20 cellular contexts compared by ENCODE assay signal in the genomic region with DNA sequence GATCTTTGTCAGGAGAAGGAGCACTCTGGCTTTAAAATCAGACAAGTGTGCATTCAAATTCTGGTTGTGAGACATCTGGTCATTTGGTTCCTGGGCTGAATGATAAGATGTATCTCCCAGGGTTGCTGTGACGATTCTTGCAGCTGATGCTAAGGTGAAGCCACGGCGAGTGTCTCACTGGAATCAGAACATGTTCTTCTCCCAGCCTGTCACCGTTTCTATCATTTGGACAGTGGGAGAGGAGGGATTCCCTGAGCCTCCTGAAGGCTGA.
DNase-seq lines count a peak whose midpoint lies in the region; ATAC-seq and TF ChIP-seq lines count a peak whose summit lies in the region.
"Had no signal": no experiment of that assay in that cellular context is flagged by ENCODE, and none has a peak within 500 bp of the region (broad histone marks: within the 10 kb centered on the region; RNA-seq: fewer than 3 reads in every experiment).

No MANE protein-coding gene starts in this region.

- H3K4ac ChIP-seq in mesenchymal stem cell (ENCODE audit: low read depth in 1 of 2, low read length in 2 of 2), result no peak overlapping the region

- no peak overlapping the region for H2BK15ac ChIP-seq in mesenchymal stem cell (ENCODE audit: low read depth, poor library complexity, severe bottlenecking)

- no peak overlapping the region for H2AFZ ChIP-seq in mesenchymal stem cell (ENCODE audit: low read depth, low read length)
- no peak overlapping the region for H2AFZ ChIP-seq in OCI-LY7 (ENCODE audit: low read length)

- DNase-seq in activated T-cell treated with anti-CD3 and anti-CD28 coated beads, Interleukin-2, amount 50 U/mL, for 72 hours, result no peak
- DNase-seq in activated T-cell treated with anti-CD3 and anti-CD28 coated beads, Interleukin-2, amount 50 U/mL, for 1 hour, result no peak
- DNase-seq in mesenchymal stem cell (no peak), thyroid gland (no peak), OCI-LY7 (ENCODE audit: low spot score) (no peak), H4 (ENCODE audit: low spot score) (no peak), BE2C (no peak)
- DNase-seq: activated B cell treated with CpG ODN at 0.5 μM for 24 hours; effector memory CD4-positive, alpha-beta T cell; H7; natural killer cell; NCI-H1417 treated with DMSO at 0.1 percent for 48 hours had no signal

- H3K79me1 ChIP-seq in mesenchymal stem cell (replicated peaks; ENCODE audit: low read length, poor library complexity, severe bottlenecking), result peaks cover 53% of the 10 kb centered on the region

- no peak overlapping the region for H3K4me3 ChIP-seq in mesenchymal stem cell (ENCODE audit: insufficient read depth in 1 of 2, low read depth in 1 of 2, low read length in 2 of 2)
- H3K4me3 ChIP-seq in thyroid gland (replicated peaks in 1 of 3), result no peak overlapping the region
- no peak overlapping the region for H3K4me3 ChIP-seq in OCI-LY7 (ENCODE audit: low read depth, low read length, poor library complexity, severe bottlenecking)
- no peak overlapping the region for H3K4me3 ChIP-seq in BE2C (ENCODE audit: low read depth, low read length)
- H3K4me3 ChIP-seq: GM12878, lung, SJSA1, skin epidermis had no signal

- no TSS peak for BruUV-seq in OCI-LY7 (replicated peaks; lab: Mats Ljungman, UMichigan)

- H3K79me2 ChIP-seq in OCI-LY7 (ENCODE audit: insufficient read depth, low read depth, low read length), result no peaks in the 10 kb centered on the region

- no peak for ATAC-seq in activated T-cell treated with anti-CD3 and anti-CD28 coated beads, Interleukin-2, amount 50 U/mL, for 72 hours (replicated peaks in 1 of 2)
- no peak for ATAC-seq in activated T-helper 17 cell treated with anti-CD3 and anti-CD28 coated beads, Interleukin-2, amount 50 U/mL, for 72 hours (replicated peaks)
- ATAC-seq: natural killer cell had no signal

- H3K9me3 ChIP-seq in mesenchymal stem cell (ENCODE audit: control insufficient read depth, low read length), result no peaks in the 10 kb centered on the region
- no peaks in the 10 kb centered on the region for H3K9me3 ChIP-seq in thyroid gland
- H3K9me3 ChIP-seq in OCI-LY7 (ENCODE audit: low read length), result no peaks in the 10 kb centered on the region
- no peaks in the 10 kb centered on the region for H3K9me3 ChIP-seq in BE2C
- H3K9me3 ChIP-seq: psoas muscle, SJSA1 had no signal

- no peak overlapping the region for H3K23ac ChIP-seq in mesenchymal stem cell (ENCODE audit: low read length in 2 of 2)

- H3K27ac ChIP-seq in mesenchymal stem cell (ENCODE audit: low read length, poor library complexity, severe bottlenecking) (no peak overlapping the region), thyroid gland (peak overlapping the region; percentile 55 to 73 (median 69)), OCI-LY7 (ENCODE audit: low read depth, low read length, poor library complexity, severe bottlenecking) (no peak overlapping the region)
- H3K27ac ChIP-seq: C4-2B, SJSA1 had no signal

- H3K27me3 ChIP-seq in mesenchymal stem cell (ENCODE audit: control insufficient read depth in 1 of 2, insufficient read depth in 1 of 2, low read length in 2 of 2), result no peaks in the 10 kb centered on the region
- H3K27me3 ChIP-seq in thyroid gland, result no peaks in the 10 kb centered on the region
- H3K27me3 ChIP-seq in BE2C, result no peaks in the 10 kb centered on the region
- H3K27me3 ChIP-seq: SJSA1 had no signal

- no peak overlapping the region for H2AK5ac ChIP-seq in mesenchymal stem cell (ENCODE audit: low read length, severe bottlenecking)

- peak overlapping the region; percentile 75 for H3K27ac Mint-ChIP-seq in activated T-cell treated with anti-CD3 and anti-CD28 coated beads, Interleukin-2, amount 50 U/mL, for 72 hours
- H3K27ac Mint-ChIP-seq in activated T-helper 17 cell treated with anti-CD3 and anti-CD28 coated beads, Interleukin-2, amount 50 U/mL, for 72 hours, result peak overlapping the region; percentile 63
- H3K27ac Mint-ChIP-seq: activated B cell treated with CpG ODN at 0.5 μM for 24 hours; T-helper 2 cell treated with Interferon-gamma antibody and Interleukin-4, amounts not matched to agents 5 μg/mL and 100 μg/mL, for 36 hours had no signal

- H3K36me3 Mint-ChIP-seq in activated T-cell treated with anti-CD3 and anti-CD28 coated beads, Interleukin-2, amount 50 U/mL, for 72 hours (ENCODE audit: insufficient read depth in 2 of 2), result peaks cover 12 to 49% of the 10 kb centered on the region in 2 donors
- H3K36me3 Mint-ChIP-seq in activated T-helper 17 cell treated with anti-CD3 and anti-CD28 coated beads, Interleukin-2, amount 50 U/mL, for 72 hours (ENCODE audit: low read depth), result peaks cover 88% of the 10 kb centered on the region
- H3K36me3 Mint-ChIP-seq: natural killer cell had no signal

- no peak overlapping the region for H3K14ac ChIP-seq in mesenchymal stem cell (ENCODE audit: low read length in 2 of 2)

- H3K27me3 Mint-ChIP-seq in activated T-cell treated with anti-CD3 and anti-CD28 coated beads, Interleukin-2, amount 50 U/mL, for 72 hours (ENCODE audit: low read depth), result no peaks in the 10 kb centered on the region
- H3K27me3 Mint-ChIP-seq in activated T-helper 17 cell treated with anti-CD3 and anti-CD28 coated beads, Interleukin-2, amount 50 U/mL, for 72 hours, result no peaks in the 10 kb centered on the region
- H3K27me3 Mint-ChIP-seq: activated B cell treated with CpG ODN at 0.5 μM for 24 hours had no signal

- H3K9me2 ChIP-seq in OCI-LY7 (ENCODE audit: insufficient read depth, low read length), result no peaks in the 10 kb centered on the region

- peaks cover 4% of the 10 kb centered on the region for H3K4me1 ChIP-seq in mesenchymal stem cell (ENCODE audit: control insufficient read depth, insufficient read depth, low read depth, low read length)
- peaks cover 42 to 57% of the 10 kb centered on the region in 2 donors for H3K4me1 ChIP-seq in thyroid gland
- H3K4me1 ChIP-seq in OCI-LY7 (ENCODE audit: insufficient read depth, low read length, poor library complexity, severe bottlenecking), result peaks cover 8% of the 10 kb centered on the region
- no peaks in the 10 kb centered on the region for H3K4me1 ChIP-seq in BE2C
- H3K4me1 ChIP-seq: SJSA1 had no signal

- POLR2A ChIA-PET in OCI-LY7 (lab: Charles Lee), result no interaction called here

- peaks cover 5 to 6% of the 10 kb centered on the region in 2 donors for H3K9me3 Mint-ChIP-seq in activated T-cell treated with anti-CD3 and anti-CD28 coated beads, Interleukin-2, amount 50 U/mL, for 72 hours
- H3K9me3 Mint-ChIP-seq in activated T-helper 17 cell treated with anti-CD3 and anti-CD28 coated beads, Interleukin-2, amount 50 U/mL, for 72 hours, result no peaks in the 10 kb centered on the region
- H3K9me3 Mint-ChIP-seq: natural killer cell; T-helper 2 cell treated with Interferon-gamma antibody and Interleukin-4, amounts not matched to agents 5 μg/mL and 100 μg/mL, for 36 hours had no signal

- no peak overlapping the region for H4K8ac ChIP-seq in mesenchymal stem cell (ENCODE audit: low read length)

- H2BK5ac ChIP-seq in mesenchymal stem cell (ENCODE audit: low read depth, low read length, poor library complexity, severe bottlenecking), result no peak overlapping the region

- H3K4me2 ChIP-seq in mesenchymal stem cell (ENCODE audit: low read length, poor library complexity, severe bottlenecking), result no peak overlapping the region
- H3K4me2 ChIP-seq in OCI-LY7 (ENCODE audit: low read length), result no peak overlapping the region

- TF ChIP-seq POLR2A in thyroid gland (IDR thresholded peaks at IDR 0.05), result no peak

- peaks cover 85% of the 10 kb centered on the region for H3K4me1 Mint-ChIP-seq in activated T-cell treated with anti-CD3 and anti-CD28 coated beads, Interleukin-2, amount 50 U/mL, for 72 hours (ENCODE audit: low read depth)
- peaks cover 45% of the 10 kb centered on the region for H3K4me1 Mint-ChIP-seq in activated T-helper 17 cell treated with anti-CD3 and anti-CD28 coated beads, Interleukin-2, amount 50 U/mL, for 72 hours

- H4K20me1 ChIP-seq in OCI-LY7 (ENCODE audit: insufficient read depth, low read length), result no peaks in the 10 kb centered on the region

- peaks cover 3 to 4% of the 10 kb centered on the region in 2 experiments for H3K36me3 ChIP-seq in mesenchymal stem cell (ENCODE audit: control insufficient read depth in 1 of 2, insufficient read depth in 2 of 2, low read depth in 1 of 2, low read length in 2 of 2)
- H3K36me3 ChIP-seq in thyroid gland, result no peaks in the 10 kb centered on the region
- H3K36me3 ChIP-seq in OCI-LY7 (ENCODE audit: insufficient read depth, low read length), result peaks cover 14% of the 10 kb centered on the region
- no peaks in the 10 kb centered on the region for H3K36me3 ChIP-seq in BE2C

- no peak for TF ChIP-seq CTCF in thyroid gland (IDR thresholded peaks at IDR 0.05)
- no peak for TF ChIP-seq CTCF in OCI-LY7 (conservative IDR thresholded peaks at IDR 0.05; ENCODE audit: low read length)
- no peak for TF ChIP-seq CTCF in BE2C (IDR thresholded peaks at IDR 0.05; ENCODE audit: low read depth, low read length)

- peak overlapping the region; percentile 59 for H3K9ac ChIP-seq in mesenchymal stem cell (ENCODE audit: low read length)

- no peak overlapping the region for H4K91ac ChIP-seq in mesenchymal stem cell (ENCODE audit: low read length)

- H3K18ac ChIP-seq in mesenchymal stem cell (ENCODE audit: low read depth in 1 of 2, low read length in 2 of 2), result no peak overlapping the region

- CTCF ChIA-PET in OCI-LY7 (lab: Charles Lee; ENCODE audit: unreplicated experiment), result no interaction called here

- no peak overlapping the region for H2BK12ac ChIP-seq in mesenchymal stem cell (ENCODE audit: low read length in 2 of 2)

- intact Hi-C loops in thyroid gland (cut with DNase I), result no loop called here
- intact Hi-C loops in OCI-LY7 (cut with micrococcal nuclease; ENCODE audit: unreplicated experiment), result no loop called here

- H3K4me3 Mint-ChIP-seq in activated T-cell treated with anti-CD3 and anti-CD28 coated beads, Interleukin-2, amount 50 U/mL, for 72 hours, result no peak overlapping the region
- peak overlapping the region; percentile 9 for H3K4me3 Mint-ChIP-seq in activated T-helper 17 cell treated with anti-CD3 and anti-CD28 coated beads, Interleukin-2, amount 50 U/mL, for 72 hours
- H3K4me3 Mint-ChIP-seq: activated B cell treated with CpG ODN at 0.5 μM for 24 hours; natural killer cell; T-helper 2 cell treated with Interferon-gamma antibody and Interleukin-4, amounts not matched to agents 5 μg/mL and 100 μg/mL, for 36 hours had no signal

- H2BK120ac ChIP-seq in mesenchymal stem cell (ENCODE audit: low read depth, low read length), result no peak overlapping the region

- WGBS in mesenchymal stem cell, result 98% methylated on average over 4 of the region's 4 CpGs
- 84 to 92% methylated on average over 4 of the region's 4 CpGs for WGBS in thyroid gland, 2 donors

Comparison
In these comparisons a context has a peak if more than half of its experiments do, and no peak if none do; other contexts are left out.
1. H3K27ac ChIP-seq: peak in thyroid gland (3 of 3); none in mesenchymal stem cell (single experiment) and OCI-LY7 (single experiment).